Comparison of ENCODE assay signal across 8 cellular contexts in genomic region chr1:207811920-207812720, GRCh38.
A peak's percentile ranks its signal among the peaks of the same experiment; 100 is the strongest.
DNase-seq lines count a peak whose midpoint lies in the region; ATAC-seq and TF ChIP-seq lines count a peak whose summit lies in the region.

No MANE protein-coding gene starts in this region.

- peaks cover 26 to 36% of the 10 kb centered on the region in 2 donors for H3K4me1 Mint-ChIP-seq in natural killer cell treated with Interleukin-12 subunit alpha and Interleukin-12 subunit beta and Interleukin-15 and Interleukin-18, amount 100 ng/mL, for 72 hours (ENCODE audit: low read depth in 2 of 2)

- no peaks in the 10 kb centered on the region for H3K9me3 Mint-ChIP-seq in natural killer cell treated with Interleukin-12 subunit alpha and Interleukin-12 subunit beta and Interleukin-15 and Interleukin-18, amount 100 ng/mL, for 72 hours

- peak overlapping the region in 2 of 4 donors; percentile 5 to 8 for H3K4me3 ChIP-seq in Peyer's patch
- H3K4me3 ChIP-seq in epithelial cell of proximal tubule (ENCODE audit: low read depth, low read length), result no peak overlapping the region

- H3K27me3 Mint-ChIP-seq in natural killer cell treated with Interleukin-12 subunit alpha and Interleukin-12 subunit beta and Interleukin-15 and Interleukin-18, amount 100 ng/mL, for 72 hours, result no peaks in the 10 kb centered on the region

- no peak for TF ChIP-seq POLR2A in Peyer's patch (IDR thresholded peaks at IDR 0.05)

- H3K36me3 ChIP-seq in Peyer's patch, result peaks cover 0 to 98% (median 0%) of the 10 kb centered on the region in 3 donors

- peaks cover 14% of the 10 kb centered on the region for H3K36me3 Mint-ChIP-seq in natural killer cell treated with Interleukin-12 subunit alpha and Interleukin-12 subunit beta and Interleukin-15 and Interleukin-18, amount 100 ng/mL, for 72 hours

- no peak overlapping the region for H3K4me3 Mint-ChIP-seq in natural killer cell treated with Interleukin-12 subunit alpha and Interleukin-12 subunit beta and Interleukin-15 and Interleukin-18, amount 100 ng/mL, for 72 hours

- H3K27ac ChIP-seq in Peyer's patch, result peak overlapping the region in 1 of 4 donors; percentile 60

- peak; percentile 47 to 68 for ATAC-seq in natural killer cell treated with Interleukin-12 subunit alpha and Interleukin-12 subunit beta and Interleukin-15 and Interleukin-18, amount 100 ng/mL, for 72 hours
- no peak for ATAC-seq in GM18870 (IDR thresholded peaks at IDR 0.05; ENCODE audit: unreplicated experiment)

- peaks cover 0 to 90% (median 22%) of the 10 kb centered on the region in 4 donors for H3K4me1 ChIP-seq in Peyer's patch

- no peaks in the 10 kb centered on the region for H3K27me3 ChIP-seq in Peyer's patch

- peak in 5 of 6 experiments; percentile 13 to 45 (median 38) for TF ChIP-seq CTCF in Peyer's patch (IDR thresholded peaks at IDR 0.05)
- peak; percentile 69 for TF ChIP-seq CTCF in epithelial cell of proximal tubule (conservative IDR thresholded peaks at IDR 0.05; ENCODE audit: low read depth, low read length)

- no peaks in the 10 kb centered on the region for H3K9me3 ChIP-seq in Peyer's patch

- DNase-seq in NCI-H1417 (lab: John Stamatoyannopoulos, UW), result peak in 2 of 3 experiments; percentile 11 to 28
- DNase-seq in NCI-H1417 treated with DMSO at 0.1 percent for 48 hours (lab: John Stamatoyannopoulos, UW), result no peak
- DNase-seq in Peyer's patch, result peak in 2 of 3 donors; percentile 57 to 72
- DNase-seq in epithelial cell of proximal tubule (ENCODE audit: low read depth), result no peak
- DNase-seq in natural killer cell treated with Interleukin-12 subunit alpha and Interleukin-12 subunit beta and Interleukin-15 and Interleukin-18, amount 100 ng/mL, for 72 hours (ENCODE audit: low spot score), result no peak
- DNase-seq in activated effector memory CD4-positive, alpha-beta T cell treated with Interleukin-2 at 50 U/mL for 16 hours, result no peak
- DNase-seq in NK-92 (lab: John Stamatoyannopoulos, UW; ENCODE audit: unreplicated experiment), result no peak

- peak overlapping the region in 1 of 2 donors; percentile 17 for H3K27ac Mint-ChIP-seq in natural killer cell treated with Interleukin-12 subunit alpha and Interleukin-12 subunit beta and Interleukin-15 and Interleukin-18, amount 100 ng/mL, for 72 hours

Comparison
In these comparisons a context has a peak if more than half of its experiments do, and no peak if none do; other contexts are left out.
1. DNase-seq: peak in NCI-H1417 (2 of 3) and Peyer's patch (2 of 3); none in NCI-H1417 treated with DMSO at 0.1 percent for 48 hours (single experiment), epithelial cell of proximal tubule (single experiment), natural killer cell treated with Interleukin-12 subunit alpha and Interleukin-12 subunit beta and Interleukin-15 and Interleukin-18, amount 100 ng/mL, for 72 hours (single experiment), activated effector memory CD4-positive, alpha-beta T cell treated with Interleukin-2 at 50 U/mL for 16 hours (single experiment) and NK-92 (single experiment).